Comparison of ENCODE assay signal across 1 cellular context in the genomic region with DNA sequence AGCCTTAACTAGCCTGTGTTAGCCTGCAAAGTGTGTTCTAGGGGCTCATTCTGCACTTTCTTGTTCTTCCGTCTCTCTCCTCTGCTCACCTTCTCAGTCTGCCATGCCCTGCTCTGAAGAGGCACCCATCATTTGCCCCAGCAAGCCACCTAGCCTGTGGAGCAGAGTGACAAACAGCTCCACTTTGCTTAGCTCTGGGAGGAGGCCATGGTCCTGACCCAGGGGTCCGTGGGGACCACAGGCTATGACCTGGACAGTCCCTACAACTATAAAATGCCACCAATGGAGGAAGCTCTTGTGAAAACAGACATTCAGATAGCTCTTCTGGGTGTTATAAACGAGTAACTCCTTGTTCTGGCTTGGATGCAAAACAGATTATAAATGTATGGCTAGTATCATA.
TF ChIP-seq lines count a peak whose summit lies in the region.

No MANE protein-coding gene starts in this region.

TF ChIP-seq in H1, 55 proteins besides CTCF, POLR2A, EP300 and RAD21:
- no peak for TF ChIP-seq EGR1 (IDR thresholded peaks at IDR 0.05; ENCODE audit: borderline replicate concordance, low read depth, low read length)
